Comparison of ENCODE assay signal across 7 cellular contexts in genomic region chr19:18193388-18194207, GRCh38. TPM values are rescaled to one million over a fixed set of nuclear protein-coding genes. Genes with fewer than 3 reads are reported as not detected.
DNase-seq lines count a peak whose midpoint lies in the region; ATAC-seq and TF ChIP-seq lines count a peak whose summit lies in the region.

No MANE protein-coding gene starts in this region.

- no peak overlapping the region for H3K27ac ChIP-seq in GM23338 (ENCODE audit: low read depth)
- peak overlapping the region; percentile 11 for H3K27ac ChIP-seq in ectodermal cell (ENCODE audit: insufficient read depth, low read depth, low read length, poor library complexity, severe bottlenecking)

- H3K27me3 ChIP-seq in GM23338 (ENCODE audit: insufficient read depth), result no peaks in the 10 kb centered on the region
- no peaks in the 10 kb centered on the region for H3K27me3 ChIP-seq in ectodermal cell (ENCODE audit: control insufficient read depth, insufficient read depth, low read length, poor library complexity, severe bottlenecking)

- peak overlapping the region; percentile 93 for H3K27ac Mint-ChIP-seq in GM23338
- H3K27ac Mint-ChIP-seq in natural killer cell treated with Interleukin-12 subunit alpha and Interleukin-12 subunit beta and Interleukin-15 and Interleukin-18, amount 100 ng/mL, for 72 hours, result peak overlapping the region; percentile 78 to 91

- peaks cover 19% of the 10 kb centered on the region; the same call in 1 of the 2 replicates for H3F3A ChIP-seq in GM23338 (replicated peaks; ENCODE audit: low read depth)

- H3K4me3 Mint-ChIP-seq in GM23338, result peak overlapping the region; percentile 89
- peak overlapping the region; percentile 90 for H3K4me3 Mint-ChIP-seq in natural killer cell treated with Interleukin-12 subunit alpha and Interleukin-12 subunit beta and Interleukin-15 and Interleukin-18, amount 100 ng/mL, for 72 hours

- peak overlapping the region; percentile 96 for H3K4me3 ChIP-seq in GM23338
- H3K4me3 ChIP-seq in ectodermal cell (ENCODE audit: insufficient read depth, low read depth, low read length), result peak overlapping the region; percentile 95

- H3K9me3 ChIP-seq in ectodermal cell (ENCODE audit: control insufficient read depth, low read length), result no peaks in the 10 kb centered on the region

- WGBS in ectodermal cell, 2 experiments, result 14 to 15% methylated on average over 50 of the region's 50 CpGs

- H3K9me2 ChIP-seq in GM23338 (ENCODE audit: insufficient read depth), result no peaks in the 10 kb centered on the region

- peaks cover 4% of the 10 kb centered on the region; the same call in 1 of the 3 replicates for H3K9me3 Mint-ChIP-seq in GM23338
- H3K9me3 Mint-ChIP-seq in natural killer cell treated with Interleukin-12 subunit alpha and Interleukin-12 subunit beta and Interleukin-15 and Interleukin-18, amount 100 ng/mL, for 72 hours, result no peaks in the 10 kb centered on the region

- peak overlapping the region; percentile 95 for H3K4me2 ChIP-seq in GM23338

- H3K27me3 Mint-ChIP-seq in GM23338 (ENCODE audit: insufficient read depth, low read depth, poor library complexity), result peaks cover 18% of the 10 kb centered on the region
- no peaks in the 10 kb centered on the region for H3K27me3 Mint-ChIP-seq in natural killer cell treated with Interleukin-12 subunit alpha and Interleukin-12 subunit beta and Interleukin-15 and Interleukin-18, amount 100 ng/mL, for 72 hours

- H4K20me1 ChIP-seq in GM23338 (replicated peaks; ENCODE audit: insufficient read depth), result peaks cover 15% of the 10 kb centered on the region

- H3K4me1 ChIP-seq in GM23338 (ENCODE audit: insufficient read depth), result peaks cover 11% of the 10 kb centered on the region; the same call in 1 of the 2 replicates
- peaks cover 11% of the 10 kb centered on the region for H3K4me1 ChIP-seq in ectodermal cell (ENCODE audit: control insufficient read depth, insufficient read depth, low read length)

- H3K79me2 ChIP-seq in GM23338 (replicated peaks; ENCODE audit: insufficient read depth), result peaks cover 6% of the 10 kb centered on the region

- TF ChIP-seq CTCF in GM23338 (conservative IDR thresholded peaks at IDR 0.05; ENCODE audit: low read depth in 2 of 2), result no peak

- ATAC-seq in GM23338, result peak; percentile 2
- ATAC-seq in natural killer cell treated with Interleukin-12 subunit alpha and Interleukin-12 subunit beta and Interleukin-15 and Interleukin-18, amount 100 ng/mL, for 72 hours, result no peak
- no peak for ATAC-seq in GM19397 (IDR thresholded peaks at IDR 0.05; ENCODE audit: unreplicated experiment)
- ATAC-seq in GM19324 (IDR thresholded peaks at IDR 0.05; ENCODE audit: low FRiP score, unreplicated experiment), result no peak

- H3K4me1 Mint-ChIP-seq in GM23338, result peaks cover 18% of the 10 kb centered on the region; the same call in 2 of the 3 replicates
- H3K4me1 Mint-ChIP-seq in natural killer cell treated with Interleukin-12 subunit alpha and Interleukin-12 subunit beta and Interleukin-15 and Interleukin-18, amount 100 ng/mL, for 72 hours (ENCODE audit: low read depth in 2 of 2), result peaks cover 25 to 27% of the 10 kb centered on the region in 2 donors

- no peak overlapping the region for H2AFZ ChIP-seq in GM23338

- no peak for DNase-seq in GM23338 (ENCODE audit: low spot score)
- peak; percentile 54 for DNase-seq in NCI-H69 (lab: John Stamatoyannopoulos, UW)
- DNase-seq in natural killer cell treated with Interleukin-12 subunit alpha and Interleukin-12 subunit beta and Interleukin-15 and Interleukin-18, amount 100 ng/mL, for 72 hours (ENCODE audit: low spot score), result no peak
- DNase-seq in mesenteric fat pad (ENCODE audit: low spot score), result no peak

- H3K36me3 ChIP-seq in GM23338 (ENCODE audit: insufficient read depth), result no peaks in the 10 kb centered on the region
- no peaks in the 10 kb centered on the region for H3K36me3 ChIP-seq in ectodermal cell (ENCODE audit: control insufficient read depth, insufficient read depth, low read length)

- H3K36me3 Mint-ChIP-seq in GM23338 (ENCODE audit: low read depth), result peaks cover 19% of the 10 kb centered on the region
- no peaks in the 10 kb centered on the region for H3K36me3 Mint-ChIP-seq in natural killer cell treated with Interleukin-12 subunit alpha and Interleukin-12 subunit beta and Interleukin-15 and Interleukin-18, amount 100 ng/mL, for 72 hours

TF ChIP-seq in GM23338, 12 proteins besides CTCF, POLR2A, EP300 and RAD21 (continues in another document):
- TF ChIP-seq ETS1 (IDR thresholded peaks at IDR 0.05) (no peak), EZH2 (IDR thresholded peaks at IDR 0.05; ENCODE audit: low read depth, unreplicated experiment) (no peak), ZNF114 (CRISPR knock-in tag; IDR thresholded peaks at IDR 0.05) (no peak), CREB1 (CRISPR knock-in tag; IDR thresholded peaks at IDR 0.05; ENCODE audit: low read depth) (no peak)

RNA-seq across cellular contexts. Expression of gene MPV17L2, which starts 0.6 kb away (rescaled TPM):
- 41.9 and 81.3 TPM in 2 replicates for total RNA-seq in GM23338 (2014; rRNA removed; shearing (Covaris generic))
- 38.7 and 40.2 TPM in 2 replicates for polyA plus RNA-seq in GM23338 (2016; fragmentation: Nextera tagmentation; extraction: Ambion mirVana)
- polyA plus RNA-seq in ectodermal cell (2013, experiment 1 of 4), result 19.8 TPM
- polyA plus RNA-seq in ectodermal cell (2013, experiment 2 of 4), result 19.9 TPM
- 19.3 TPM for polyA plus RNA-seq in ectodermal cell (2013, experiment 3 of 4)
- 18.6 TPM for polyA plus RNA-seq in ectodermal cell (2013, experiment 4 of 4)
- 10 to 100 TPM; 17.4 to 34.2 TPM for total RNA-seq in natural killer cell treated with Interleukin-12 subunit alpha and Interleukin-12 subunit beta and Interleukin-15 and Interleukin-18, amount 100 ng/mL, for 72 hours
- total RNA-seq in mesenteric fat pad, result 10.7 TPM

RNA-seq across cellular contexts. Expression of gene RAB3A, which starts 10.2 kb away (rescaled TPM):
- 9.7 and 11.6 TPM in 2 replicates for total RNA-seq in GM23338 (2014; rRNA removed; shearing (Covaris generic))
- polyA plus RNA-seq in GM23338 (2016; fragmentation: Nextera tagmentation; extraction: Ambion mirVana), result 20.3 and 24.1 TPM in 2 replicates
- 3.2 TPM for polyA plus RNA-seq in ectodermal cell (2013, experiment 1 of 4)
- polyA plus RNA-seq in ectodermal cell (2013, experiment 2 of 4), result 2.3 TPM
- 3.0 TPM for polyA plus RNA-seq in ectodermal cell (2013, experiment 3 of 4)
- 3.3 TPM for polyA plus RNA-seq in ectodermal cell (2013, experiment 4 of 4)
- total RNA-seq in natural killer cell treated with Interleukin-12 subunit alpha and Interleukin-12 subunit beta and Interleukin-15 and Interleukin-18, amount 100 ng/mL, for 72 hours, result 1 to 10 TPM; 3.9 to 5.1 TPM
- 3.0 TPM for total RNA-seq in mesenteric fat pad

RNA-seq across cellular contexts. Expression of gene IFI30, which starts 20.0 kb away (rescaled TPM):
- total RNA-seq in GM23338 (2014; rRNA removed; shearing (Covaris generic)), result 17.1 and 27.4 TPM in 2 replicates
- polyA plus RNA-seq in GM23338 (2016; fragmentation: Nextera tagmentation; extraction: Ambion mirVana), result 31.9 and 34.4 TPM in 2 replicates
- 2.1 TPM for polyA plus RNA-seq in ectodermal cell (2013, experiment 1 of 4)
- polyA plus RNA-seq in ectodermal cell (2013, experiment 2 of 4), result 2.3 TPM
- polyA plus RNA-seq in ectodermal cell (2013, experiment 3 of 4), result 1.7 TPM
- polyA plus RNA-seq in ectodermal cell (2013, experiment 4 of 4), result 1.8 TPM
- total RNA-seq in natural killer cell treated with Interleukin-12 subunit alpha and Interleukin-12 subunit beta and Interleukin-15 and Interleukin-18, amount 100 ng/mL, for 72 hours, result 100 to 1,000 TPM in 1 of 2 donors, 10 to 100 TPM in 1; 76.2 to 139 TPM
- total RNA-seq in mesenteric fat pad, result 236 TPM

RNA-seq across cellular contexts. Expression of gene PDE4C, which starts 32.6 kb away (rescaled TPM):
- 3.6 and 7.1 TPM in 2 replicates for total RNA-seq in GM23338 (2014; rRNA removed; shearing (Covaris generic))
- 1.6 and 2.5 TPM in 2 replicates for polyA plus RNA-seq in GM23338 (2016; fragmentation: Nextera tagmentation; extraction: Ambion mirVana)
- 1.6 TPM for polyA plus RNA-seq in ectodermal cell (2013, experiment 1 of 4)
- polyA plus RNA-seq in ectodermal cell (2013, experiment 2 of 4), result 0.34 TPM
- polyA plus RNA-seq in ectodermal cell (2013, experiment 3 of 4), result 0.85 TPM
- polyA plus RNA-seq in ectodermal cell (2013, experiment 4 of 4), result 1.0 TPM
- total RNA-seq in natural killer cell treated with Interleukin-12 subunit alpha and Interleukin-12 subunit beta and Interleukin-15 and Interleukin-18, amount 100 ng/mL, for 72 hours, result 1 to 10 TPM in 1 of 2 donors, under 1 TPM in 1; 0.22 to 1.4 TPM
- total RNA-seq in mesenteric fat pad, result not detected

RNA-seq across cellular contexts. Expression of gene PIK3R2, which starts 40.6 kb away (rescaled TPM):
- total RNA-seq in GM23338 (2014; rRNA removed; shearing (Covaris generic)), result 37.1 and 66.6 TPM in 2 replicates
- 8.5 and 9.8 TPM in 2 replicates for polyA plus RNA-seq in GM23338 (2016; fragmentation: Nextera tagmentation; extraction: Ambion mirVana)
- 73.4 TPM for polyA plus RNA-seq in ectodermal cell (2013, experiment 1 of 4)
- polyA plus RNA-seq in ectodermal cell (2013, experiment 2 of 4), result 77.9 TPM
- 59.4 TPM for polyA plus RNA-seq in ectodermal cell (2013, experiment 3 of 4)
- 63.4 TPM for polyA plus RNA-seq in ectodermal cell (2013, experiment 4 of 4)
- total RNA-seq in natural killer cell treated with Interleukin-12 subunit alpha and Interleukin-12 subunit beta and Interleukin-15 and Interleukin-18, amount 100 ng/mL, for 72 hours, result 10 to 100 TPM; 12.6 to 20.1 TPM
- 14.8 TPM for total RNA-seq in mesenteric fat pad
